10 cellular contexts compared by ENCODE assay signal in genomic region chr3:152021951-152022461, GRCh38.
DNase-seq lines count a peak whose midpoint lies in the region; ATAC-seq, FAIRE-seq and TF ChIP-seq lines count a peak whose summit lies in the region.
"Had no signal": no experiment of that assay in that cellular context is flagged by ENCODE, and none has a peak within 500 bp of the region (broad histone marks: within the 10 kb centered on the region; RNA-seq: fewer than 3 reads in every experiment).

No MANE protein-coding gene starts in this region.

- no peak overlapping the region for H3K9ac ChIP-seq in kidney (ENCODE audit: low read length in 2 of 2)

- H3K4me3 ChIP-seq in kidney (ENCODE audit: low read length in 2 of 2): no peak overlapping the region

- no peak for TF ChIP-seq CTCF in kidney (IDR thresholded peaks at IDR 0.05; ENCODE audit: borderline replicate concordance, extremely low read depth, insufficient read depth)

- no peaks in the 10 kb centered on the region for H3K9me3 ChIP-seq in kidney (ENCODE audit: control insufficient read depth in 1 of 2, low read length in 2 of 2)

- H3K36me3 ChIP-seq in kidney (ENCODE audit: control insufficient read depth in 1 of 2, insufficient read depth in 2 of 2, low read length in 2 of 2): no peaks in the 10 kb centered on the region

- FAIRE-seq in kidney (lab: Jason Lieb, UNC): no peak

- peak; percentile 50 for DNase-seq in stimulated activated naive CD4-positive, alpha-beta T cell treated with Interleukin-2 at 50 U/mL for 16 hours (lab: John Stamatoyannopoulos, UW)
- no peak for DNase-seq in stimulated activated naive CD4-positive, alpha-beta T cell (lab: John Stamatoyannopoulos, UW)
- DNase-seq in activated T-cell treated with anti-CD3 and anti-CD28 coated beads for 4 hours (peak; percentile 1), kidney (peak; percentile 53), SIG-M5 treated with dmso at 0.1 percent for 504 hours (lab: John Stamatoyannopoulos, UW; ENCODE audit: unreplicated experiment) (no peak), SHP77 (lab: John Stamatoyannopoulos, UW) (no peak), D341Med (ENCODE audit: low spot score) (no peak)
- DNase-seq: CD8-positive, alpha-beta T cell had no signal

- no peak overlapping the region for H3K27ac ChIP-seq in kidney (ENCODE audit: low read depth in 2 of 2, low read length in 2 of 2)
- H3K27ac ChIP-seq: VCaP had no signal

- ATAC-seq in GM18909 (IDR thresholded peaks at IDR 0.05; ENCODE audit: poor library complexity, unreplicated experiment): no peak
- ATAC-seq: CD8-positive, alpha-beta T cell had no signal

- H3K4me1 ChIP-seq in kidney (ENCODE audit: control insufficient read depth in 1 of 2, insufficient read depth in 1 of 2, low read depth in 1 of 2, low read length in 2 of 2): no peaks in the 10 kb centered on the region

- intact Hi-C loops in kidney (cut with DNase I): no loop called here

Comparison
In these comparisons a context has a peak if more than half of its experiments do, and no peak if none do; other contexts are left out.
1. DNase-seq: peak in stimulated activated naive CD4-positive, alpha-beta T cell treated with Interleukin-2 at 50 U/mL for 16 hours (single experiment), activated T-cell treated with anti-CD3 and anti-CD28 coated beads for 4 hours (single experiment) and kidney (single experiment); none in stimulated activated naive CD4-positive, alpha-beta T cell (0 of 6), SIG-M5 treated with dmso at 0.1 percent for 504 hours (single experiment), SHP77 (0 of 2) and D341Med (single experiment).